ENCODE assay signal across 1 cellular context in genomic region chr2:69946351-69947077, GRCh38.
TF ChIP-seq lines count a peak whose summit lies in the region.

No MANE protein-coding gene starts in this region.

TF ChIP-seq in HepG2, 621 proteins besides CTCF, POLR2A, EP300 and RAD21 (continued from another document and continues in another):
- TF ChIP-seq AHDC1 (CRISPR knock-in tag; IDR thresholded peaks at IDR 0.05; ENCODE audit: borderline replicate concordance) (peak; percentile 62; the same call in 1 of the 2 replicates), PRPF4 (IDR thresholded peaks at IDR 0.05; ENCODE audit: low read depth, low read length, poor library complexity, severe bottlenecking) (no peak), KMT2B (CRISPR knock-in tag; IDR thresholded peaks at IDR 0.05) (peak; percentile 29; the same call in 1 of the 2 replicates), SRSF9 (IDR thresholded peaks at IDR 0.05; ENCODE audit: borderline replicate concordance, insufficient read depth, low read depth, low read length, poor library complexity, severe bottlenecking) (no peak), HNRNPH1 (optimal IDR thresholded peaks at IDR 0.05; ENCODE audit: low read depth, low read length) (no peak), NFRKB (IDR thresholded peaks at IDR 0.05) (no peak), ZNF3 (CRISPR knock-in tag; IDR thresholded peaks at IDR 0.05) (no peak), SUZ12 (IDR thresholded peaks at IDR 0.05; ENCODE audit: low read depth, low read length) (no peak), FOXM1 (CRISPR knock-in tag; IDR thresholded peaks at IDR 0.05) (no peak), ZNF280B (CRISPR knock-in tag; IDR thresholded peaks at IDR 0.05; ENCODE audit: borderline replicate concordance) (no peak), KMT2A (CRISPR knock-in tag; IDR thresholded peaks at IDR 0.05) (no peak), HNF4G (IDR thresholded peaks at IDR 0.05; ENCODE audit: borderline replicate concordance, low read depth, low read length) (peak; percentile 2; the same call in 1 of the 2 replicates), HNF4G (CRISPR knock-in tag; IDR thresholded peaks at IDR 0.05; ENCODE audit: borderline replicate concordance, low read depth) (no peak), ZBTB4 (CRISPR knock-in tag; IDR thresholded peaks at IDR 0.05; ENCODE audit: borderline replicate concordance) (no peak), TGIF2 (CRISPR knock-in tag; IDR thresholded peaks at IDR 0.05) (no peak; the same call in 1 of the 2 replicates), EHMT2 (IDR thresholded peaks at IDR 0.05; ENCODE audit: borderline replicate concordance, low read depth, low read length) (no peak), NR2F2 (IDR thresholded peaks at IDR 0.05; ENCODE audit: borderline replicate concordance, low read depth) (no peak), PRDM15 (CRISPR knock-in tag; IDR thresholded peaks at IDR 0.05) (no peak), ZNF12 (CRISPR knock-in tag; IDR thresholded peaks at IDR 0.05) (no peak), HNF1B (CRISPR knock-in tag; IDR thresholded peaks at IDR 0.05) (no peak), RFXAP (CRISPR knock-in tag; IDR thresholded peaks at IDR 0.05; ENCODE audit: borderline replicate concordance) (no peak), REPIN1 (CRISPR knock-in tag; IDR thresholded peaks at IDR 0.05; ENCODE audit: borderline replicate concordance, low read depth) (0 out of 2 replicates have a peak, but pooled peaks have one; percentile 27), THAP7 (CRISPR knock-in tag; IDR thresholded peaks at IDR 0.05) (no peak; the same call in 1 of the 2 replicates), ZBTB8A (CRISPR knock-in tag; IDR thresholded peaks at IDR 0.05; ENCODE audit: borderline replicate concordance, low read depth) (no peak), SNRNP70 (IDR thresholded peaks at IDR 0.05; ENCODE audit: low read depth, low read length) (no peak), POGZ (CRISPR knock-in tag; IDR thresholded peaks at IDR 0.05) (no peak), NR2F1 (CRISPR knock-in tag; IDR thresholded peaks at IDR 0.05) (no peak), ZNF253 (CRISPR knock-in tag; IDR thresholded peaks at IDR 0.05; ENCODE audit: borderline replicate concordance) (no peak), ZNF30 (CRISPR knock-in tag; IDR thresholded peaks at IDR 0.05) (no peak), ZBTB43 (CRISPR knock-in tag; conservative IDR thresholded peaks at IDR 0.05) (no peak), NPAS2 (CRISPR knock-in tag; IDR thresholded peaks at IDR 0.05; ENCODE audit: borderline replicate concordance) (no peak), ZNF296 (CRISPR knock-in tag; conservative IDR thresholded peaks at IDR 0.05) (no peak), BCLAF1 (IDR thresholded peaks at IDR 0.05) (no peak), CERS6 (CRISPR knock-in tag; IDR thresholded peaks at IDR 0.05) (no peak), ADNP (CRISPR knock-in tag; IDR thresholded peaks at IDR 0.05) (no peak), SP2 (CRISPR knock-in tag; IDR thresholded peaks at IDR 0.05) (no peak), ZNF34 (CRISPR knock-in tag; IDR thresholded peaks at IDR 0.05; ENCODE audit: borderline replicate concordance) (no peak), ETV6 (CRISPR knock-in tag; conservative IDR thresholded peaks at IDR 0.05) (no peak)
